In genomic region chr1:79815115-79815514, GRCh38 we compare ENCODE assay signal across 19 cellular contexts.
"Had no signal": no experiment of that assay in that cellular context is flagged by ENCODE, and none has a peak within 500 bp of the region (broad histone marks: within the 10 kb centered on the region; RNA-seq: fewer than 3 reads in every experiment).

No MANE protein-coding gene starts in this region.

- H3K4me1 ChIP-seq: ascending aorta, heart right ventricle, parathyroid adenoma had no signal

- H3K4me3 ChIP-seq: ascending aorta, heart right ventricle, lung, tibial artery had no signal

- H2AFZ ChIP-seq: parathyroid adenoma had no signal

- DNase-seq: activated B cell treated with CpG ODN at 0.5 μM for 24 hours; activated CD4-positive, alpha-beta memory T cell treated with anti-CD3 and anti-CD28 coated beads, Interleukin-2, amount 10 ng/mL, durations not matched to agents 7 days and 5 days; activated CD4-positive, alpha-beta T cell treated with anti-CD3 and anti-CD28 coated beads for 4 hours; activated CD8-positive, alpha-beta memory T cell treated with anti-CD3 and anti-CD28 coated beads, Interleukin-2, amount 10 ng/mL, durations not matched to agents 7 days and 5 days; brain microvascular endothelial cell; caudate nucleus; effector memory CD4-positive, alpha-beta T cell; heart right ventricle; naive B cell; nucleus accumbens; right cardiac atrium; stimulated activated CD4-positive, alpha-beta T cell treated with anti-CD3 and anti-CD28 coated beads, Interleukin-4, amount 100 ng/mL, for 24 hours; substantia nigra; T-helper 17 cell; tibial artery had no signal

- H3K79me2 ChIP-seq: parathyroid adenoma had no signal

- H3K27me3 ChIP-seq: ascending aorta, brain microvascular endothelial cell, heart right ventricle, tibial artery had no signal

- ATAC-seq: activated CD8-positive, alpha-beta memory T cell treated with anti-CD3 and anti-CD28 coated beads, Interleukin-2, amount 10 ng/mL, durations not matched to agents 7 days and 5 days; activated naive CD4-positive, alpha-beta T cell treated with anti-CD3 and anti-CD28 coated beads, Interleukin-2, amount 50 U/mL, for 72 hours; heart right ventricle; right cardiac atrium; T-helper 17 cell had no signal

- H3K9ac ChIP-seq: parathyroid adenoma had no signal

- H3K27ac ChIP-seq: ascending aorta, brain microvascular endothelial cell, heart right ventricle, parathyroid adenoma, tibial artery had no signal

- H3K9me3 ChIP-seq: ascending aorta, heart right ventricle, tibial artery had no signal

- H3K36me3 ChIP-seq: ascending aorta, brain microvascular endothelial cell, heart right ventricle, tibial artery had no signal
